In genomic region chr11:78190374-78190773, GRCh38 we compare ENCODE assay signal across 12 cellular contexts. TPM values are rescaled to one million over a fixed set of nuclear protein-coding genes. Genes with fewer than 3 reads are reported as not detected.
DNase-seq lines count a peak whose midpoint lies in the region; FAIRE-seq and TF ChIP-seq lines count a peak whose summit lies in the region.
"Had no signal": no experiment of that assay in that cellular context is flagged by ENCODE, and none has a peak within 500 bp of the region (broad histone marks: within the 10 kb centered on the region; RNA-seq: fewer than 3 reads in every experiment).

No MANE protein-coding gene starts in this region.

- H3K4me3 ChIP-seq in ACC112 (ENCODE audit: low read depth, low read length) (peak overlapping the region; percentile 86), astrocyte (ENCODE audit: insufficient read depth, low read depth, low read length) (peak overlapping the region; percentile 79)

- no peak for FAIRE-seq in astrocyte (lab: Jason Lieb, UNC)

- TF ChIP-seq CTCF in astrocyte (IDR thresholded peaks at IDR 0.05; ENCODE audit: insufficient read depth, low read depth, low read length), result no peak
- no peak for TF ChIP-seq CTCF in nephron (IDR thresholded peaks at IDR 0.05; ENCODE audit: unreplicated experiment in 3 of 3)

- H3K27me3 Mint-ChIP-seq in astrocyte (ENCODE audit: low read depth, unreplicated experiment), result no peaks in the 10 kb centered on the region
- H3K27me3 Mint-ChIP-seq in nephron (ENCODE audit: low read depth), result no peaks in the 10 kb centered on the region

- H3K27me3 ChIP-seq in ACC112 (ENCODE audit: insufficient read depth, low read length) (no peaks in the 10 kb centered on the region), astrocyte (ENCODE audit: insufficient read depth, low read length) (no peaks in the 10 kb centered on the region)

- in situ Hi-C loops in G401 (cut with HindIII; ENCODE audit: low sequenced_read_pairs), result no loop called here

- DNase-seq in G401 (ENCODE audit: low spot score) (peak; percentile 9), astrocyte (ENCODE audit: low read depth) (no peak), NCI-H1092 treated with DMSO at 0.1 percent for 48 hours (lab: John Stamatoyannopoulos, UW) (no peak), HuH-7 (ENCODE audit: low spot score) (no peak), putamen (ENCODE audit: low spot score) (no peak), NCI-H510A (lab: John Stamatoyannopoulos, UW) (no peak)
- DNase-seq: activated CD8-positive, alpha-beta memory T cell treated with anti-CD3 and anti-CD28 coated beads, Interleukin-2, amount 50 U/mL, for 4 hours; GOT3; hippocampal formation; NCI-H526 had no signal

- H3K9me3 Mint-ChIP-seq in astrocyte (ENCODE audit: unreplicated experiment) (no peaks in the 10 kb centered on the region), nephron (no peaks in the 10 kb centered on the region)

- H3K9ac ChIP-seq in astrocyte (ENCODE audit: low read length), result no peak overlapping the region

- no peaks in the 10 kb centered on the region for H3K36me3 ChIP-seq in ACC112 (ENCODE audit: insufficient read depth, low read length)
- no peaks in the 10 kb centered on the region for H3K36me3 ChIP-seq in astrocyte (ENCODE audit: insufficient read depth, low read length)

- H3K4me1 Mint-ChIP-seq in astrocyte (ENCODE audit: low read depth, unreplicated experiment) (peaks cover 49% of the 10 kb centered on the region), nephron (peaks cover 65% of the 10 kb centered on the region)

- H3K27ac ChIP-seq in ACC112 (ENCODE audit: low read depth, low read length), result no peak overlapping the region
- no peak overlapping the region for H3K27ac ChIP-seq in astrocyte (ENCODE audit: low read depth, low read length)

- H2AFZ ChIP-seq in ACC112 (ENCODE audit: low read length, unreplicated experiment) (no peak overlapping the region), astrocyte (ENCODE audit: low read depth, low read length) (no peak overlapping the region)

- H3K36me3 Mint-ChIP-seq in astrocyte (ENCODE audit: low read depth, unreplicated experiment) (peaks cover 11% of the 10 kb centered on the region), nephron (ENCODE audit: low read depth) (no peaks in the 10 kb centered on the region)

- H3K4me3 Mint-ChIP-seq in astrocyte (ENCODE audit: unreplicated experiment) (peak overlapping the region; percentile 97), nephron (peak overlapping the region; percentile 97 to 98 (median 98))

- peaks cover 69% of the 10 kb centered on the region for H4K20me1 ChIP-seq in astrocyte (ENCODE audit: insufficient read depth, low read length)

- H3K9me3 ChIP-seq in astrocyte (ENCODE audit: insufficient read depth, low read depth, low read length), result no peaks in the 10 kb centered on the region

- peaks cover 72% of the 10 kb centered on the region for H3K79me2 ChIP-seq in ACC112 (ENCODE audit: control insufficient read depth, insufficient read depth, low read length, unreplicated experiment)
- peaks cover 57% of the 10 kb centered on the region for H3K79me2 ChIP-seq in astrocyte (ENCODE audit: insufficient read depth, low read length)

- peak overlapping the region; percentile 92 for H3K4me2 ChIP-seq in astrocyte (ENCODE audit: low read length)

- peaks cover 44% of the 10 kb centered on the region for H3K4me1 ChIP-seq in ACC112 (ENCODE audit: control insufficient read depth, insufficient read depth, low read length, unreplicated experiment)
- peaks cover 37% of the 10 kb centered on the region for H3K4me1 ChIP-seq in astrocyte (ENCODE audit: insufficient read depth, low read length)

- H3K27ac Mint-ChIP-seq in astrocyte (ENCODE audit: unreplicated experiment) (peak overlapping the region; percentile 29), nephron (peak overlapping the region in 2 of 3 experiments; percentile 4 to 26)

RNA-seq across cellular contexts. Expression of gene USP35, which starts 1.7 kb away (rescaled TPM):
- total RNA-seq in G401 (2014; rRNA removed; shearing (Covaris generic)), result 7.5 and 12.7 TPM in 2 replicates
- total RNA-seq in astrocyte, result 16.2 and 18.7 TPM in 2 replicates

RNA-seq across cellular contexts. Expression of gene KCTD21, which starts 1.9 kb away (rescaled TPM):
- 3.1 and 4.3 TPM in 2 replicates for total RNA-seq in G401 (2014; rRNA removed; shearing (Covaris generic))
- total RNA-seq in astrocyte, result 12.9 and 14.0 TPM in 2 replicates

RNA-seq across cellular contexts. Expression of gene ALG8, which starts 50.9 kb away (rescaled TPM):
- total RNA-seq in G401 (2014; rRNA removed; shearing (Covaris generic)), result 81.4 and 92.4 TPM in 2 replicates
- 39.8 and 43.7 TPM in 2 replicates for total RNA-seq in astrocyte
